2 cellular contexts compared by ENCODE assay signal in genomic region chr15:75775296-75776074, GRCh38.
TF ChIP-seq lines count a peak whose summit lies in the region.

No MANE protein-coding gene starts in this region.

TF ChIP-seq in SK-N-SH, 30 proteins besides CTCF, POLR2A, EP300 and RAD21 (continued from another document):
- TF ChIP-seq USF2 (IDR thresholded peaks at IDR 0.05; ENCODE audit: borderline replicate concordance, low read depth, low read length) (no peak), GATA2 (CRISPR knock-in tag; IDR thresholded peaks at IDR 0.05) (no peak), RCOR1 (IDR thresholded peaks at IDR 0.05; ENCODE audit: low read length) (no peak)

TF ChIP-seq in SK-N-SH treated with all-trans-retinoic acid at 6 μM for 48 hours, 23 proteins besides CTCF, POLR2A, EP300 and RAD21 (continued from another document):
- TF ChIP-seq RARB (CRISPR knock-in tag; IDR thresholded peaks at IDR 0.05) = no peak
- no peak for TF ChIP-seq ZC3H10 (CRISPR knock-in tag; IDR thresholded peaks at IDR 0.05)
- no peak for TF ChIP-seq TCF4 (CRISPR knock-in tag; IDR thresholded peaks at IDR 0.05; ENCODE audit: borderline replicate concordance)
- TF ChIP-seq TOX (CRISPR knock-in tag; IDR thresholded peaks at IDR 0.05; ENCODE audit: borderline replicate concordance) = no peak
- TF ChIP-seq ISL1 (CRISPR knock-in tag; IDR thresholded peaks at IDR 0.05) = no peak
- no peak for TF ChIP-seq CREB5 (CRISPR knock-in tag; IDR thresholded peaks at IDR 0.05; ENCODE audit: low read depth)
